In genomic region chr2:139296672-139297209, GRCh38 we compare ENCODE assay signal across 19 cellular contexts.
DNase-seq lines count a peak whose midpoint lies in the region; ATAC-seq, FAIRE-seq and TF ChIP-seq lines count a peak whose summit lies in the region.
"Had no signal": no experiment of that assay in that cellular context is flagged by ENCODE, and none has a peak within 500 bp of the region (broad histone marks: within the 10 kb centered on the region; RNA-seq: fewer than 3 reads in every experiment).

No MANE protein-coding gene starts in this region.

- intact Hi-C loops in left cardiac atrium (cut with DNase I), result no loop called here

- peak; percentile 48 for DNase-seq in HPDE6-E6E7 (ENCODE audit: extremely low spot score)
- DNase-seq in RWPE1 (ENCODE audit: low spot score), result peak; percentile 6
- peak; percentile 37 to 82 for DNase-seq in foreskin keratinocyte
- peak; percentile 86 for DNase-seq in renal cortical epithelial cell (ENCODE audit: low read depth)
- DNase-seq in HTR-8/SVneo (ENCODE audit: insufficient read length, low spot score), result no peak
- DNase-seq in left cardiac atrium, result no peak
- DNase-seq: CD8-positive, alpha-beta memory T cell; DMS79 treated with DMSO at 0.1 percent for 48 hours; GM23248; HCEC 1CT; NCI-H1417; NCI-H187 treated with DMSO at 0.1 percent for 48 hours; NCI-H2171; NCI-H510A treated with DMSO at 0.1 percent for 48 hours; NCI-H82; PC-9; SW 1271 had no signal

- ATAC-seq in foreskin keratinocyte, result peak; percentile 85
- ATAC-seq in left cardiac atrium, result no peak
- ATAC-seq in HG03108 (IDR thresholded peaks at IDR 0.05; ENCODE audit: unreplicated experiment), result no peak

- FAIRE-seq in HTR-8/SVneo (lab: Jason Lieb, UNC), result no peak
- FAIRE-seq: G401.6 had no signal

- no peak for TF ChIP-seq CTCF in RWPE1 (conservative IDR thresholded peaks at IDR 0.05; ENCODE audit: low read depth)
- no peak for TF ChIP-seq CTCF in foreskin keratinocyte (conservative IDR thresholded peaks at IDR 0.05)

- POLR2A ChIA-PET in RWPE1 (lab: Yijun Ruan, JAX; ENCODE audit: low non-redundant PET), result no interaction called here

- no peaks in the 10 kb centered on the region for H3K4me1 ChIP-seq in foreskin keratinocyte

- H3K27me3 ChIP-seq in foreskin keratinocyte, result no peaks in the 10 kb centered on the region

- H3K27ac ChIP-seq in RWPE1, result no peak overlapping the region
- no peak overlapping the region for H3K27ac ChIP-seq in foreskin keratinocyte
- H3K27ac ChIP-seq: GM23248, PC-9 had no signal

- CTCF ChIA-PET in RWPE1 (lab: Yijun Ruan, JAX), result no interaction called here

Comparison
In these comparisons a context has a peak if more than half of its experiments do, and no peak if none do; other contexts are left out.
1. DNase-seq: peak in HPDE6-E6E7 (single experiment), RWPE1 (single experiment), foreskin keratinocyte (2 of 2) and renal cortical epithelial cell (single experiment); none in HTR-8/SVneo (single experiment) and left cardiac atrium (single experiment).